ENCODE assay signal across 14 cellular contexts in genomic region chr1:98278055-98278454, GRCh38.
A peak's percentile ranks its signal among the peaks of the same experiment; 100 is the strongest.
DNase-seq lines count a peak whose midpoint lies in the region; ATAC-seq, FAIRE-seq and TF ChIP-seq lines count a peak whose summit lies in the region.
"Had no signal": no experiment of that assay in that cellular context is flagged by ENCODE, and none has a peak within 500 bp of the region (broad histone marks: within the 10 kb centered on the region; RNA-seq: fewer than 3 reads in every experiment).

No MANE protein-coding gene starts in this region.

- no peaks in the 10 kb centered on the region for H4K20me1 ChIP-seq in astrocyte (ENCODE audit: insufficient read depth, low read length)

- H3K9me3 ChIP-seq in HUES48 (ENCODE audit: control insufficient read depth, insufficient read depth, low read length) (no peaks in the 10 kb centered on the region), astrocyte (ENCODE audit: insufficient read depth, low read depth, low read length) (no peaks in the 10 kb centered on the region)
- H3K9me3 ChIP-seq: HAP-1 had no signal

- no peaks in the 10 kb centered on the region for H3K36me3 ChIP-seq in HUES48 (ENCODE audit: control insufficient read depth, insufficient read depth, low read length)
- H3K36me3 ChIP-seq in astrocyte (ENCODE audit: insufficient read depth, low read length), result no peaks in the 10 kb centered on the region
- H3K36me3 ChIP-seq: HAP-1 had no signal

- H3K36me3 Mint-ChIP-seq in astrocyte (ENCODE audit: low read depth, unreplicated experiment), result peaks cover 3% of the 10 kb centered on the region
- H3K36me3 Mint-ChIP-seq: CD8-positive, alpha-beta T cell had no signal

- H3K27me3 Mint-ChIP-seq in astrocyte (ENCODE audit: low read depth, unreplicated experiment), result no peaks in the 10 kb centered on the region

- no peak for ATAC-seq in HG03439 (IDR thresholded peaks at IDR 0.05; ENCODE audit: unreplicated experiment)
- no peak for ATAC-seq in GM21825 (IDR thresholded peaks at IDR 0.05; ENCODE audit: unreplicated experiment)
- ATAC-seq in GM19452 (IDR thresholded peaks at IDR 0.05; ENCODE audit: unreplicated experiment), result no peak
- ATAC-seq: CD8-positive, alpha-beta T cell had no signal

- H3K4me1 Mint-ChIP-seq in astrocyte (ENCODE audit: low read depth, unreplicated experiment), result peaks cover 13% of the 10 kb centered on the region

- H2AFZ ChIP-seq in astrocyte (ENCODE audit: low read depth, low read length), result no peak overlapping the region

- H3K4me3 Mint-ChIP-seq in astrocyte (ENCODE audit: unreplicated experiment), result no peak overlapping the region
- H3K4me3 Mint-ChIP-seq: CD8-positive, alpha-beta T cell had no signal

- H3K9ac ChIP-seq in HUES48 (ENCODE audit: low read depth, low read length), result no peak overlapping the region
- H3K9ac ChIP-seq in astrocyte (ENCODE audit: low read length), result no peak overlapping the region

- peak overlapping the region; percentile 87 for H3K27ac Mint-ChIP-seq in astrocyte (ENCODE audit: unreplicated experiment)
- H3K27ac Mint-ChIP-seq: CD8-positive, alpha-beta T cell had no signal

- no peak for TF ChIP-seq CTCF in astrocyte (IDR thresholded peaks at IDR 0.05; ENCODE audit: insufficient read depth, low read depth, low read length)

- no peaks in the 10 kb centered on the region for H3K27me3 ChIP-seq in HUES48 (ENCODE audit: control insufficient read depth, insufficient read depth, low read length)
- H3K27me3 ChIP-seq in astrocyte (ENCODE audit: insufficient read depth, low read length), result no peaks in the 10 kb centered on the region

- H3K27ac ChIP-seq in HUES48 (ENCODE audit: low read depth, low read length) (peak overlapping the region; percentile 84), astrocyte (ENCODE audit: low read depth, low read length) (no peak overlapping the region)
- H3K27ac ChIP-seq: SK-N-MC had no signal

- peaks cover 38% of the 10 kb centered on the region for H3K4me1 ChIP-seq in HUES48 (ENCODE audit: control insufficient read depth, insufficient read depth, low read length)
- H3K4me1 ChIP-seq in astrocyte (ENCODE audit: insufficient read depth, low read length), result no peaks in the 10 kb centered on the region
- H3K4me1 ChIP-seq: HAP-1 had no signal

- no peak overlapping the region for H3K4me3 ChIP-seq in HUES48 (ENCODE audit: low read depth, low read length)
- H3K4me3 ChIP-seq in astrocyte (ENCODE audit: insufficient read depth, low read depth, low read length), result no peak overlapping the region
- H3K4me3 ChIP-seq: HAP-1, SK-N-MC had no signal

- DNase-seq in astrocyte (ENCODE audit: low read depth) (no peak), kidney tubule cell (ENCODE audit: low spot score) (peak; percentile 42), NCI-H526 treated with DMSO at 0.1 percent for 48 hours (lab: John Stamatoyannopoulos, UW) (no peak)
- DNase-seq: CD8-positive, alpha-beta T cell; NCI-H1436; NCI-H2081; NCI-H510A treated with DMSO at 0.1 percent for 48 hours; OCI-M1 had no signal

- no peaks in the 10 kb centered on the region for H3K9me3 Mint-ChIP-seq in astrocyte (ENCODE audit: unreplicated experiment)
- H3K9me3 Mint-ChIP-seq: CD8-positive, alpha-beta T cell had no signal

- no peak overlapping the region for H3K4me2 ChIP-seq in astrocyte (ENCODE audit: low read length)

- FAIRE-seq in astrocyte (lab: Jason Lieb, UNC), result no peak

- H3K79me2 ChIP-seq in astrocyte (ENCODE audit: insufficient read depth, low read length), result no peaks in the 10 kb centered on the region
